ENCODE assay signal across 24 cellular contexts in the genomic region with DNA sequence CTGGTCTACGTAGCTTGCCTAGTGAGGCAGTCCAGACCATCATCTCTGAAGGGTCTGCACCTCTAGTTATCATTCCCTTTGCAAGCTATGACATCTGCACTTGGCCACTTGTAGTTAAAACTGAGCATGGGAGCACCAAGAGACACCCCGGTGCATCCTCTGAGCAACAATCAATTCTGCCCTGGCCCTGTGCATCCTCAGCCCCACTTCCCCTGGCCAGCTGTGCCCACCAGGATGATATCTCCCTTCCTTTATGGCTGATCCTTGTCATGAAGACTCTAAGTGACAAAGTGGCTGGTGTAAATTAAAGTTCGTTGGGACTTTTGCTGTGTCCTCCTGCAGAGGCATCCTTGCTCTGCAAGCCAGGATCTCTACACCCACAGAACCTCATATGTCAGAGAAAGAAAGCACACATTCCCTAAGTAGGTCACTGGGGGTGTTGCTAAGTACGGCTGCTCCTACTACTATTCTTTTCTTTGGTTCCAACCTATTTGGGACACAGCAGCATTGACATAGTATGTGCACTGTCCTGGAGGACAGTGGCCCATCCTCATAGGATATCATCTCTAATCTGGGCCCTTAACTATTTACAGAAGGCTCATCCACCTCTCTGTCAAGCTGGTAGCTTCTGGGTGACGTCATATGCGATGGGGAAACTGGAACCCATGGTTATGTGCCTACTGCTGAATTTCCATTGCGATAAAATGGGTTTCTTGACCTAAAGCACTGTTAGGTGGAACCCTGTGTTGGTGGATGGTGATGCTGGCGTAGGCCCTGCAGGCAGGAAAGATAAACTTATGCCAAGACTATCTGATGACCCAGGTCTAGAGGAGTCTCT.
"Had no signal": no experiment of that assay in that cellular context is flagged by ENCODE, and none has a peak within 500 bp of the region (broad histone marks: within the 10 kb centered on the region; RNA-seq: fewer than 3 reads in every experiment).

No MANE protein-coding gene starts in this region.

- H3K36me3 ChIP-seq: neural progenitor cell, tibial nerve had no signal

- H3K27me3 ChIP-seq: neural progenitor cell, tibial nerve had no signal

- FAIRE-seq: kidney had no signal

- H2AFZ ChIP-seq: neural progenitor cell had no signal

- DNase-seq: activated CD4-positive, alpha-beta T cell treated with anti-CD3 and anti-CD28 coated beads for 4 hours; activated CD4-positive, alpha-beta T cell treated with anti-CD3 and anti-CD28 coated beads, Interleukin-2, amount 50 U/mL, for 4 hours; activated gamma-delta T cell treated with Interleukin-2 at 50 U/mL for 16 hours; activated naive CD4-positive, alpha-beta T cell treated with anti-CD3 and anti-CD28 coated beads, Interleukin-2, amount 50 U/mL, for 16 hours; activated T-cell treated with anti-CD3 and anti-CD28 coated beads, Interleukin-2, amount 50 U/mL, for 1 hour; amygdala; endodermal cell; foreskin fibroblast; hippocampal formation; kidney; left colon; midbrain; naive thymus-derived CD4-positive, alpha-beta T cell; stimulated activated CD4-positive, alpha-beta T cell treated with anti-CD3 and anti-CD28 coated beads, Interleukin-1b, Interleukin-23, amount 100 ng/mL, for 48 hours; stimulated activated CD4-positive, alpha-beta T cell treated with anti-CD3 and anti-CD28 coated beads, Interleukin-4, amount 100 ng/mL, for 4 hours; stimulated activated naive CD4-positive, alpha-beta T cell; SW 1271 had no signal

- H3K4me3 ChIP-seq: neural progenitor cell, skin epidermis, tibial nerve had no signal

- ATAC-seq: esophagus mucosa; left colon; naive thymus-derived CD4-positive, alpha-beta T cell; sciatic nerve had no signal

- H3K4me3 Mint-ChIP-seq: activated T-helper 1 cell treated with anti-CD3 and anti-CD28 coated beads, Interleukin-12 subunit alpha, Interleukin-12 subunit beta, Interleukin-2, Interleukin-4 antibody, amounts not matched to agents 30 ng/mL and 10 ng/mL and 1 ng/mL, durations not matched to agents 14 hours and 24 hours and 36 hours; endodermal cell; naive thymus-derived CD4-positive, alpha-beta T cell; neural progenitor cell had no signal

- H3K27ac Mint-ChIP-seq: activated T-helper 1 cell treated with anti-CD3 and anti-CD28 coated beads, Interleukin-12 subunit alpha, Interleukin-12 subunit beta, Interleukin-2, Interleukin-4 antibody, amounts not matched to agents 30 ng/mL and 10 ng/mL and 1 ng/mL, durations not matched to agents 14 hours and 24 hours and 36 hours; endodermal cell; naive thymus-derived CD4-positive, alpha-beta T cell; neural progenitor cell had no signal

- H3K9me3 ChIP-seq: tibial nerve had no signal

- H3K36me3 Mint-ChIP-seq: neural progenitor cell had no signal

- H3K9ac ChIP-seq: neural progenitor cell had no signal

- H3K27ac ChIP-seq: neural progenitor cell, skin epidermis, VCaP had no signal

- H3K4me2 ChIP-seq: neural progenitor cell had no signal
